In genomic region chr12:39672976-39673375, GRCh38 we compare ENCODE assay signal across 21 cellular contexts. TPM values are rescaled to one million over a fixed set of nuclear protein-coding genes. Genes with fewer than 3 reads are reported as not detected.
A peak's percentile ranks its signal among the peaks of the same experiment; 100 is the strongest.
DNase-seq lines count a peak whose midpoint lies in the region; ATAC-seq and TF ChIP-seq lines count a peak whose summit lies in the region.
"Had no signal": no experiment of that assay in that cellular context is flagged by ENCODE, and none has a peak within 500 bp of the region (broad histone marks: within the 10 kb centered on the region; RNA-seq: fewer than 3 reads in every experiment).

No MANE protein-coding gene starts in this region.

- CTCF ChIA-PET in activated CD8-positive, alpha-beta memory T cell treated with anti-CD3 and anti-CD28 coated beads, Interleukin-2, amount 10 ng/mL, durations not matched to agents 7 days and 5 days (lab: Charles Lee) = no interaction called here

- DNase-seq in activated CD8-positive, alpha-beta memory T cell treated with anti-CD3 and anti-CD28 coated beads, Interleukin-2, amount 10 ng/mL, durations not matched to agents 7 days and 5 days = no peak
- no peak for DNase-seq in activated CD8-positive, alpha-beta memory T cell treated with anti-CD3 and anti-CD28 coated beads, Interleukin-2, amount 50 U/mL, for 4 hours
- DNase-seq in RPMI8226 = peak; percentile 22
- no peak for DNase-seq in erythroblast (lab: John Stamatoyannopoulos, UW)
- DNase-seq in AG08395 (ENCODE audit: low spot score) = no peak
- DNase-seq in SJCRH30 = no peak
- DNase-seq: DMS79; H7; KBM-7; NCI-H1105; NCI-H146; NCI-H2029; NCI-H226; NCI-H510A treated with DMSO at 0.1 percent for 48 hours; NCI-H748 treated with DMSO at 0.1 percent for 48 hours; NK-92 treated with Interleukin-12 subunit alpha and Interleukin-12 subunit beta, amount 100 ng/mL, for 24 hours; T-helper 17 cell had no signal

- H3K4me3 ChIP-seq in SJCRH30 = no peak overlapping the region

- no peaks in the 10 kb centered on the region for H3K9me3 ChIP-seq in SJCRH30 (replicated peaks)

- no peaks in the 10 kb centered on the region for H3K27me3 Mint-ChIP-seq in activated CD8-positive, alpha-beta memory T cell treated with anti-CD3 and anti-CD28 coated beads, Interleukin-2, amount 10 ng/mL, durations not matched to agents 7 days and 5 days
- H3K27me3 Mint-ChIP-seq: CD4-positive, CD25-positive, alpha-beta regulatory T cell; T-helper 17 cell had no signal

- no peak for ATAC-seq in activated CD8-positive, alpha-beta memory T cell treated with anti-CD3 and anti-CD28 coated beads, Interleukin-2, amount 10 ng/mL, durations not matched to agents 7 days and 5 days
- peak; percentile 52 for ATAC-seq in GM19395 (IDR thresholded peaks at IDR 0.05; ENCODE audit: unreplicated experiment)
- ATAC-seq: Panc1, T-helper 17 cell had no signal

- H3K4me3 Mint-ChIP-seq in activated CD8-positive, alpha-beta memory T cell treated with anti-CD3 and anti-CD28 coated beads, Interleukin-2, amount 10 ng/mL, durations not matched to agents 7 days and 5 days = no peak overlapping the region
- H3K4me3 Mint-ChIP-seq: B cell, T-helper 17 cell had no signal

- no peak overlapping the region for H3K27ac ChIP-seq in SJCRH30

- H3K27me3 ChIP-seq in SJCRH30 = no peaks in the 10 kb centered on the region

- H3K4me1 Mint-ChIP-seq in activated CD8-positive, alpha-beta memory T cell treated with anti-CD3 and anti-CD28 coated beads, Interleukin-2, amount 10 ng/mL, durations not matched to agents 7 days and 5 days = peaks cover 26% of the 10 kb centered on the region
- H3K4me1 Mint-ChIP-seq: B cell had no signal

- H3K9me3 Mint-ChIP-seq in activated CD8-positive, alpha-beta memory T cell treated with anti-CD3 and anti-CD28 coated beads, Interleukin-2, amount 10 ng/mL, durations not matched to agents 7 days and 5 days (ENCODE audit: low read depth) = peaks cover 25% of the 10 kb centered on the region

- H3K4me1 ChIP-seq in SJCRH30 = no peaks in the 10 kb centered on the region

- H3K36me3 ChIP-seq in SJCRH30 = no peaks in the 10 kb centered on the region

- no peak for TF ChIP-seq POLR2A in erythroblast (IDR thresholded peaks at IDR 0.05; ENCODE audit: low read length)

- H3K27ac Mint-ChIP-seq in activated CD8-positive, alpha-beta memory T cell treated with anti-CD3 and anti-CD28 coated beads, Interleukin-2, amount 10 ng/mL, durations not matched to agents 7 days and 5 days = peak overlapping the region; percentile 9
- H3K27ac Mint-ChIP-seq: B cell, T-helper 17 cell had no signal

- peaks cover 47% of the 10 kb centered on the region for H3K36me3 Mint-ChIP-seq in activated CD8-positive, alpha-beta memory T cell treated with anti-CD3 and anti-CD28 coated beads, Interleukin-2, amount 10 ng/mL, durations not matched to agents 7 days and 5 days

RNA-seq across cellular contexts. Expression of gene ABCD2, which starts 53.4 kb away (rescaled TPM):
- total RNA-seq in activated CD8-positive, alpha-beta memory T cell treated with anti-CD3 and anti-CD28 coated beads, Interleukin-2, amount 10 ng/mL, durations not matched to agents 7 days and 5 days = 10 to 100 TPM; 25.0 to 26.6 TPM
- 0.03 and 0.04 TPM in 2 replicates for total RNA-seq in SJCRH30 (2014; rRNA removed; shearing (Covaris generic))
- total RNA-seq: H7 had no signal

Comparison
In these comparisons a context has a peak if more than half of its experiments do, and no peak if none do; other contexts are left out.
1. RNA of gene ABCD2, which starts 53.4 kb away (total RNA-seq): 25.0 to 26.6 TPM in activated CD8-positive, alpha-beta memory T cell treated with anti-CD3 and anti-CD28 coated beads, Interleukin-2, amount 10 ng/mL, durations not matched to agents 7 days and 5 days; 0.03 to 0.04 TPM in SJCRH30; every median in the first group is over 10 times any median in the second.